Comparison of ENCODE assay signal across 16 cellular contexts in the genomic region with DNA sequence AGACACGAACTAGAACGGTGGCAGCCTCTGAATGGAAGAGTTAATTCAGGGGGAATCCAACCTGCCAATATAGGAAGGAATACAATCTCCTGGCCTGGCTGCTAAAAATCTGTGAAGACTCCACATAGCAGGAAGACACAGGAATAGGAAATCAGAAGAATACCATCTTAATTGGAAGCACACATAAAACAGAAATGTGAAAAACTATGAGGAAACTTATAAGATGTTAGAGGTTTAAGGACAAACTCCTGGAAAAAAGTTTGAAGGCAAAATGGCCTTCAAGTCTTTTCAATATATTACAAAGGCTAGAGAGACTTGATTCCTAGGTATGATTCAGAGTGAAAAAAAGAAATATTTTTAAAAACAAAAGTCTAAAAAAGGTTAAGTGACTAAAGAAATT.
DNase-seq lines count a peak whose midpoint lies in the region; ATAC-seq and TF ChIP-seq lines count a peak whose summit lies in the region.
"Had no signal": no experiment of that assay in that cellular context is flagged by ENCODE, and none has a peak within 500 bp of the region (broad histone marks: within the 10 kb centered on the region; RNA-seq: fewer than 3 reads in every experiment).

No MANE protein-coding gene starts in this region.

- ATAC-seq in GM18867 (IDR thresholded peaks at IDR 0.05; ENCODE audit: unreplicated experiment) (no peak), HG03196 (IDR thresholded peaks at IDR 0.05; ENCODE audit: unreplicated experiment) (no peak)
- ATAC-seq: A549; CD8-positive, alpha-beta T cell had no signal

- H4K91ac ChIP-seq in neuronal stem cell (ENCODE audit: low read depth, low read length, poor library complexity) = no peak overlapping the region

- no peak overlapping the region for H3K9ac ChIP-seq in neuronal stem cell (ENCODE audit: low read depth, low read length, poor library complexity)
- H3K9ac ChIP-seq: BLaER1 treated with 17β-estradiol and CSF1 and Interleukin-3, amounts not matched to agents 10 nM and 100 nM had no signal

- CTCF ChIA-PET in HEK293 (lab: Yijun Ruan, JAX) = no interaction called here

- POLR2A ChIA-PET in HEK293 (lab: Yijun Ruan, JAX) = no interaction called here

- no peaks in the 10 kb centered on the region for H3K27me3 Mint-ChIP-seq in nephron progenitor cell (ENCODE audit: low read depth, poor library complexity)
- H3K27me3 Mint-ChIP-seq: B cell; CD4-positive, alpha-beta T cell had no signal

- peaks cover 0 to 5% of the 10 kb centered on the region in 2 experiments; a peak in 1 of 3 replicates for H3K36me3 ChIP-seq in HEK293 (ENCODE audit: control insufficient read depth in 2 of 2, insufficient read depth in 1 of 2, low read length in 2 of 2)
- H3K36me3 ChIP-seq in neuronal stem cell (replicated peaks in 1 of 2; ENCODE audit: control insufficient read depth in 2 of 2, insufficient read depth in 2 of 2, low read length in 2 of 2) = peaks cover 0 to 2% of the 10 kb centered on the region in 2 donors

- no peak overlapping the region for H3K18ac ChIP-seq in neuronal stem cell (ENCODE audit: low read length)

- H3K4me3 Mint-ChIP-seq in nephron progenitor cell = no peak overlapping the region
- H3K4me3 Mint-ChIP-seq: B cell; CD4-positive, alpha-beta T cell; CD8-positive, alpha-beta T cell had no signal

- H2BK120ac ChIP-seq in neuronal stem cell (ENCODE audit: low read depth, low read length) = no peak overlapping the region

- H2AK5ac ChIP-seq in neuronal stem cell (ENCODE audit: low read depth, low read length) = no peak overlapping the region

- no peak overlapping the region for H2BK5ac ChIP-seq in neuronal stem cell (ENCODE audit: low read length)

- H3K4me3 ChIP-seq in HEK293 (ENCODE audit: low read depth, low read length) (no peak overlapping the region), neuronal stem cell (ENCODE audit: low read length in 2 of 2) (no peak overlapping the region)
- H3K4me3 ChIP-seq: A549; BLaER1 treated with 17β-estradiol and CSF1 and Interleukin-3, amounts not matched to agents 10 nM and 100 nM had no signal

- no peak overlapping the region for H3K23ac ChIP-seq in neuronal stem cell (ENCODE audit: low read depth, low read length, poor library complexity)

- no peak overlapping the region for H2BK15ac ChIP-seq in neuronal stem cell (ENCODE audit: low read length)

- no peak overlapping the region for H3K27ac ChIP-seq in HEK293 (ENCODE audit: extremely low read depth, low read depth, low read length)
- peak overlapping the region; percentile 46 for H3K27ac ChIP-seq in neuronal stem cell (replicated peaks; ENCODE audit: low read length)
- H3K27ac ChIP-seq: 22Rv1; A549; BLaER1 treated with 17β-estradiol and CSF1 and Interleukin-3, amounts not matched to agents 10 nM and 100 nM; C4-2B had no signal

- TF ChIP-seq CTCF in HEK293 (tag by site-specific recombination; IDR thresholded peaks at IDR 0.05) (no peak), nephron progenitor cell (IDR thresholded peaks at IDR 0.05) (no peak)

- no peak overlapping the region for H3K14ac ChIP-seq in neuronal stem cell (ENCODE audit: low read length)

- no peaks in the 10 kb centered on the region for H3K4me1 Mint-ChIP-seq in nephron progenitor cell

- peaks cover 14% of the 10 kb centered on the region for H3K9me3 Mint-ChIP-seq in nephron progenitor cell
- H3K9me3 Mint-ChIP-seq: CD4-positive, alpha-beta T cell had no signal

- H3K9me3 ChIP-seq in HEK293 (ENCODE audit: control insufficient read depth, insufficient read depth, low read depth, low read length) (no peaks in the 10 kb centered on the region), neuronal stem cell (replicated peaks in 1 of 2; ENCODE audit: control insufficient read depth in 2 of 2, insufficient read depth in 1 of 2, low read depth in 1 of 2, low read length in 2 of 2) (peaks cover 5 to 8% of the 10 kb centered on the region in 2 donors)
- H3K9me3 ChIP-seq: A549 had no signal

- peaks cover 2% of the 10 kb centered on the region for H3K79me1 ChIP-seq in neuronal stem cell (ENCODE audit: low read depth, low read length)

- no peaks in the 10 kb centered on the region for H3K27me3 ChIP-seq in neuronal stem cell (ENCODE audit: control insufficient read depth in 3 of 3, insufficient read depth in 3 of 3, low read depth in 1 of 3, low read length in 3 of 3)
- H3K27me3 ChIP-seq: BLaER1 treated with 17β-estradiol and CSF1 and Interleukin-3, amounts not matched to agents 10 nM and 100 nM had no signal

- H3K4ac ChIP-seq in neuronal stem cell (ENCODE audit: low read length) = no peak overlapping the region

- H3K27ac Mint-ChIP-seq in nephron progenitor cell = peak overlapping the region; percentile 23
- H3K27ac Mint-ChIP-seq: B cell; CD8-positive, alpha-beta T cell had no signal

- no peak overlapping the region for H2AFZ ChIP-seq in neuronal stem cell (ENCODE audit: low read length)

- WGBS in neuronal stem cell (ENCODE audit: extremely low coverage in 2 of 2, insufficient read length in 2 of 2, insufficient replicate concordance in 1 of 2), 2 donors = no CpG with 5 or more reads among the region's 2 CpGs

- H4K8ac ChIP-seq in neuronal stem cell (ENCODE audit: low read depth, low read length) = no peak overlapping the region

- no peaks in the 10 kb centered on the region for H3K4me1 ChIP-seq in HEK293 (ENCODE audit: control insufficient read depth, insufficient read depth, low read length)
- peaks cover 0 to 4% of the 10 kb centered on the region in 2 donors for H3K4me1 ChIP-seq in neuronal stem cell (ENCODE audit: control insufficient read depth in 2 of 2, insufficient read depth in 1 of 2, low read depth in 1 of 2, low read length in 2 of 2)
- H3K4me1 ChIP-seq: A549; BLaER1 treated with 17β-estradiol and CSF1 and Interleukin-3, amounts not matched to agents 10 nM and 100 nM had no signal

- H3K4me2 ChIP-seq in neuronal stem cell (ENCODE audit: insufficient read depth, low read length, poor library complexity, severe bottlenecking) = no peak overlapping the region
- H3K4me2 ChIP-seq: A549; BLaER1 treated with 17β-estradiol and CSF1 and Interleukin-3, amounts not matched to agents 10 nM and 100 nM had no signal

- DNase-seq in nephron progenitor cell (no peak), neuronal stem cell (ENCODE audit: low spot score) (no peak)
- no peak for DNase-seq in stimulated activated CD4-positive, alpha-beta T cell treated with anti-CD3 and anti-CD28 coated beads, Interleukin-15, amount 100 ng/mL, for 24 hours
- DNase-seq: AML-193; CD4-positive, alpha-beta T cell; CD8-positive, alpha-beta T cell; DMS79 treated with DMSO at 0.1 percent for 48 hours; GF-D8 had no signal

- no peak overlapping the region for H2BK12ac ChIP-seq in neuronal stem cell (ENCODE audit: low read length)

- H3K36me3 Mint-ChIP-seq in nephron progenitor cell (ENCODE audit: low read depth) = peaks cover 22% of the 10 kb centered on the region

TF ChIP-seq in HEK293, 187 proteins besides CTCF, POLR2A, EP300 and RAD21:
- TF ChIP-seq ZNF157 (tag by site-specific recombination; IDR thresholded peaks at IDR 0.05) (no peak), ZNF510 (tag by site-specific recombination; IDR thresholded peaks at IDR 0.05; ENCODE audit: insufficient replicate concordance) (peak; percentile 99), ZNF560 (tag by site-specific recombination; IDR thresholded peaks at IDR 0.05; ENCODE audit: borderline replicate concordance) (no peak), ZNF221 (tag by site-specific recombination; IDR thresholded peaks at IDR 0.05; ENCODE audit: borderline replicate concordance) (no peak)
TF ChIP-seq in HEK293: peak in this region for 1.
